ENCODE assay signal across 17 cellular contexts in genomic region chr5:132273631-132274030, GRCh38. TPM values are rescaled to one million over a fixed set of nuclear protein-coding genes. Genes with fewer than 3 reads are reported as not detected.
"Had no signal": no experiment of that assay in that cellular context is flagged by ENCODE, and none has a peak within 500 bp of the region (broad histone marks: within the 10 kb centered on the region; RNA-seq: fewer than 3 reads in every experiment).

No MANE protein-coding gene starts in this region.

- H3K4me2 ChIP-seq: hepatocyte had no signal

- H3K79me2 ChIP-seq: hepatocyte had no signal

- H3K27me3 ChIP-seq: hepatocyte, right atrium auricular region, suprapubic skin had no signal

- H3K27ac Mint-ChIP-seq: activated naive CD8-positive, alpha-beta T cell treated with anti-CD3 and anti-CD28 coated beads for 36 hours; activated T-helper 17 cell treated with anti-CD3 and anti-CD28 coated beads, Interleukin-2, amount 50 U/mL, for 72 hours; memory B cell; natural killer cell; stimulated activated naive CD8-positive, alpha-beta T cell treated with anti-CD3 and anti-CD28 coated beads, Interleukin-15, Interleukin-2, amounts not matched to agents 100 ng/mL and 50 ng/mL, for 24 hours had no signal

- ATAC-seq: activated T-helper 17 cell treated with anti-CD3 and anti-CD28 coated beads, Interleukin-2, amount 50 U/mL, for 72 hours; natural killer cell had no signal

- H3K9me3 ChIP-seq: right atrium auricular region, suprapubic skin had no signal

- H3K36me3 ChIP-seq: WERI-Rb-1 had no signal

- H3K4me3 ChIP-seq: hepatocyte, right atrium auricular region, suprapubic skin had no signal

- H3K27me3 Mint-ChIP-seq: type B pancreatic cell had no signal

- H3K36me3 Mint-ChIP-seq: activated naive CD8-positive, alpha-beta T cell treated with anti-CD3 and anti-CD28 coated beads for 36 hours; memory B cell; natural killer cell had no signal

- H3K4me3 Mint-ChIP-seq: activated naive CD8-positive, alpha-beta T cell treated with anti-CD3 and anti-CD28 coated beads for 36 hours; stimulated activated naive CD8-positive, alpha-beta T cell treated with anti-CD3 and anti-CD28 coated beads, Interleukin-15, Interleukin-2, amounts not matched to agents 100 ng/mL and 50 ng/mL, for 24 hours; type B pancreatic cell had no signal

- DNase-seq: activated CD4-positive, alpha-beta T cell treated with anti-CD3 and anti-CD28 coated beads for 1 hour; activated CD4-positive, alpha-beta T cell treated with anti-CD3 and anti-CD28 coated beads, Interleukin-2, amount 50 U/mL, for 48 hours; activated naive CD4-positive, alpha-beta T cell; activated naive CD8-positive, alpha-beta T cell treated with anti-CD3 and anti-CD28 coated beads for 36 hours; amniotic stem cell; dermis blood vessel endothelial cell; natural killer cell; SW 1271; T-helper 2 cell; WERI-Rb-1 had no signal

- H3K27ac ChIP-seq: hepatocyte, right atrium auricular region, suprapubic skin, WERI-Rb-1 had no signal

- H3K9me3 Mint-ChIP-seq: activated naive CD8-positive, alpha-beta T cell treated with anti-CD3 and anti-CD28 coated beads for 36 hours; activated T-helper 17 cell treated with anti-CD3 and anti-CD28 coated beads, Interleukin-2, amount 50 U/mL, for 72 hours; memory B cell; natural killer cell; stimulated activated naive CD8-positive, alpha-beta T cell treated with anti-CD3 and anti-CD28 coated beads, Interleukin-15, Interleukin-2, amounts not matched to agents 100 ng/mL and 50 ng/mL, for 24 hours; type B pancreatic cell had no signal

- H2AFZ ChIP-seq: hepatocyte had no signal

- H3K4me1 ChIP-seq: right atrium auricular region had no signal

RNA-seq across cellular contexts. Expression of gene PDLIM4, which starts 16.1 kb away (rescaled TPM):
- total RNA-seq: activated T-helper 17 cell treated with anti-CD3 and anti-CD28 coated beads, Interleukin-2, amount 50 U/mL, for 72 hours; natural killer cell had no signal
